Comparison of ENCODE assay signal across 8 cellular contexts in the genomic region with DNA sequence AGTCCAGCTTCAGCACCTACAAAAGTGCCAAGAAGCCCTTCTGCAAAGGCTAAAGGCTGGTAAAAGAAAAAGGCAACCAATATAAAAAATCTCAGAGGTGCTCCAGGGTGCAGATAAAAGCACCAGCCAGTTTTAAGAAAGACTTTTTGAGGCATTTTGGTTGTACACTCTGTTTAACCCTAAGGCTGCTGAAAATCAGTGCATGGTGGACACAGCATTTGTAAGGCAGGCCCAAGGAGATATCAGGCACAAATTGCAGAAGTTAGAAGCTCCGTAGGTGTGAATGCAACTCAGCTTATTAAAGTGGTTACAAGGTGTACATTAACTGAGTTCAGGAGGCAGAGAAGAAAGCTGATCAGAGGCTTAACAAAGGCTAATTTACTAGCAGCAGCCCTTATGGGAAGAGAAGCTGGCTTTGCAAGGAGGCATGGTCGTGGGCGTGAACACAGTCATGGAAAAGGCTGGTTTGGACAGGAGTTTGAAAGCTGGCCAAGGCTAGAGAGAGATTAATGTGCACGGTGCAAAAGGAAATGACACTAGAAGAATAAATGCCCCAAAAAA. TPM values are rescaled to one million over a fixed set of nuclear protein-coding genes. Genes with fewer than 3 reads are reported as not detected.
DNase-seq lines count a peak whose midpoint lies in the region; ATAC-seq and TF ChIP-seq lines count a peak whose summit lies in the region.

No MANE protein-coding gene starts in this region.

- peaks cover 33% of the 10 kb centered on the region for H3K4me1 Mint-ChIP-seq in activated naive CD4-positive, alpha-beta T cell treated with anti-CD3 and anti-CD28 coated beads for 36 hours (ENCODE audit: low read depth)
- peaks cover 25% of the 10 kb centered on the region for H3K4me1 Mint-ChIP-seq in activated T-helper 17 cell treated with anti-CD3 and anti-CD28 coated beads, Interleukin-2, amount 50 U/mL, for 72 hours
- H3K4me1 Mint-ChIP-seq in type B pancreatic cell (ENCODE audit: unreplicated experiment): peaks cover 45% of the 10 kb centered on the region

- H3K9me3 Mint-ChIP-seq in activated naive CD4-positive, alpha-beta T cell treated with anti-CD3 and anti-CD28 coated beads for 36 hours: no peaks in the 10 kb centered on the region
- H3K9me3 Mint-ChIP-seq in activated T-helper 17 cell treated with anti-CD3 and anti-CD28 coated beads, Interleukin-2, amount 50 U/mL, for 72 hours: no peaks in the 10 kb centered on the region
- no peaks in the 10 kb centered on the region for H3K9me3 Mint-ChIP-seq in type B pancreatic cell

- H3K36me3 Mint-ChIP-seq in activated naive CD4-positive, alpha-beta T cell treated with anti-CD3 and anti-CD28 coated beads for 36 hours (ENCODE audit: low read depth): no peaks in the 10 kb centered on the region
- no peaks in the 10 kb centered on the region for H3K36me3 Mint-ChIP-seq in activated T-helper 17 cell treated with anti-CD3 and anti-CD28 coated beads, Interleukin-2, amount 50 U/mL, for 72 hours (ENCODE audit: low read depth)
- H3K36me3 Mint-ChIP-seq in type B pancreatic cell: no peaks in the 10 kb centered on the region

- DNase-seq in activated naive CD4-positive, alpha-beta T cell treated with anti-CD3 and anti-CD28 coated beads for 36 hours: no peak
- DNase-seq in activated naive CD4-positive, alpha-beta T cell (lab: John Stamatoyannopoulos, UW): no peak
- DNase-seq in left lung: no peak
- no peak for DNase-seq in type B pancreatic cell (ENCODE audit: extremely low spot score, unreplicated experiment)
- no peak for DNase-seq in BE2C
- DNase-seq in stimulated activated CD4-positive, alpha-beta T cell treated with anti-CD3 and anti-CD28 coated beads, Interleukin-2, amount 100 ng/mL, for 48 hours: no peak

- H3K9me3 ChIP-seq in left lung: no peaks in the 10 kb centered on the region
- no peaks in the 10 kb centered on the region for H3K9me3 ChIP-seq in BE2C

- H3K27ac Mint-ChIP-seq in activated naive CD4-positive, alpha-beta T cell treated with anti-CD3 and anti-CD28 coated beads for 36 hours: no peak overlapping the region
- H3K27ac Mint-ChIP-seq in activated T-helper 17 cell treated with anti-CD3 and anti-CD28 coated beads, Interleukin-2, amount 50 U/mL, for 72 hours: peak overlapping the region; percentile 39
- peak overlapping the region; percentile 91 for H3K27ac Mint-ChIP-seq in type B pancreatic cell

- H3K4me3 ChIP-seq in left lung: peak overlapping the region in 1 of 2 donors; percentile 34
- H3K4me3 ChIP-seq in BE2C (ENCODE audit: low read depth, low read length): no peak overlapping the region

- H3K27me3 Mint-ChIP-seq in activated naive CD4-positive, alpha-beta T cell treated with anti-CD3 and anti-CD28 coated beads for 36 hours (ENCODE audit: low read depth): no peaks in the 10 kb centered on the region
- no peaks in the 10 kb centered on the region for H3K27me3 Mint-ChIP-seq in activated T-helper 17 cell treated with anti-CD3 and anti-CD28 coated beads, Interleukin-2, amount 50 U/mL, for 72 hours
- H3K27me3 Mint-ChIP-seq in type B pancreatic cell: no peaks in the 10 kb centered on the region

- no peak for ATAC-seq in activated T-helper 17 cell treated with anti-CD3 and anti-CD28 coated beads, Interleukin-2, amount 50 U/mL, for 72 hours (replicated peaks)
- peak; percentile 5 for ATAC-seq in left lung
- no peak for ATAC-seq in GM19324 (IDR thresholded peaks at IDR 0.05; ENCODE audit: low FRiP score, unreplicated experiment)

- no peaks in the 10 kb centered on the region for H3K36me3 ChIP-seq in left lung
- H3K36me3 ChIP-seq in BE2C: no peaks in the 10 kb centered on the region

- H3K4me1 ChIP-seq in left lung: peaks cover 0 to 40% of the 10 kb centered on the region in 2 donors
- H3K4me1 ChIP-seq in BE2C: no peaks in the 10 kb centered on the region

- intact Hi-C loops in activated naive CD4-positive, alpha-beta T cell treated with anti-CD3 and anti-CD28 coated beads for 36 hours (cut with micrococcal nuclease): loop anchor here (5.0 kb wide), 1 partner anchor 131 kb away; a partner anchor contains a TSS
- intact Hi-C loops in left lung (cut with DNase I): no loop called here

- TF ChIP-seq CTCF in left lung (IDR thresholded peaks at IDR 0.05): no peak
- no peak for TF ChIP-seq CTCF in type B pancreatic cell (conservative IDR thresholded peaks at IDR 0.05)
- TF ChIP-seq CTCF in BE2C (IDR thresholded peaks at IDR 0.05; ENCODE audit: low read depth, low read length): no peak

- H3K27me3 ChIP-seq in left lung (no peaks in the 10 kb centered on the region), BE2C (no peaks in the 10 kb centered on the region)

- peak overlapping the region; percentile 75 for H3K4me3 Mint-ChIP-seq in activated naive CD4-positive, alpha-beta T cell treated with anti-CD3 and anti-CD28 coated beads for 36 hours
- H3K4me3 Mint-ChIP-seq in activated T-helper 17 cell treated with anti-CD3 and anti-CD28 coated beads, Interleukin-2, amount 50 U/mL, for 72 hours: peak overlapping the region; percentile 76
- H3K4me3 Mint-ChIP-seq in type B pancreatic cell: peak overlapping the region; percentile 88

- H3K27ac ChIP-seq in left lung: peak overlapping the region in 1 of 2 donors; percentile 53

- CTCF ChIA-PET in activated naive CD4-positive, alpha-beta T cell treated with anti-CD3 and anti-CD28 coated beads for 36 hours (lab: Charles Lee): interaction anchor here (0.6 to 1.1 kb wide), 5 partner anchors 16 to 1075 kb away, joined by 3 to 4 read pairs (median 3); a partner anchor contains a TSS

RNA-seq across cellular contexts. Expression of a gene that starts 21.1 kb away (rescaled TPM):
- total RNA-seq in activated naive CD4-positive, alpha-beta T cell treated with anti-CD3 and anti-CD28 coated beads for 36 hours: not detected
- under 1 TPM in 1 of 2 donors, not detected in 1; 0.32 TPM for total RNA-seq in activated T-helper 17 cell treated with anti-CD3 and anti-CD28 coated beads, Interleukin-2, amount 50 U/mL, for 72 hours
- total RNA-seq in left lung (under 1 TPM; 0.21 to 0.82 TPM), type B pancreatic cell (ENCODE audit: low replicate concordance) (0.36 TPM in 1 of 2 replicates, not detected in the other)
- not detected for polyA plus RNA-seq in BE2C (2012; ENCODE audit: insufficient read depth, insufficient read length, low read depth)
